In genomic region chr12:6383572-6384498, GRCh38 we compare ENCODE assay signal across 1 cellular context.
A peak's percentile ranks its signal among the peaks of the same experiment; 100 is the strongest.
TF ChIP-seq lines count a peak whose summit lies in the region.

Gene LTBR, plus strand, starts transcription at chr12:6384162. Its CDS starts 197 bp downstream, at chr12:6384359.

TF ChIP-seq in WTC11, 78 proteins besides CTCF, POLR2A, EP300 and RAD21 (continued from another document):
- TF ChIP-seq AR (CRISPR knock-in tag; IDR thresholded peaks at IDR 0.05) (no peak), FOXP4 (CRISPR knock-in tag; IDR thresholded peaks at IDR 0.05) (0 out of 2 replicates have a peak, but pooled peaks have one; percentile 35), JUN (CRISPR knock-in tag; IDR thresholded peaks at IDR 0.05) (peak; percentile 72; the same call in 1 of the 2 replicates), HMGXB4 (CRISPR knock-in tag; IDR thresholded peaks at IDR 0.05) (peak; percentile 87), MLX (CRISPR knock-in tag; IDR thresholded peaks at IDR 0.05) (0 out of 2 replicates have a peak, but pooled peaks have one; percentile 64), TCF7 (CRISPR knock-in tag; IDR thresholded peaks at IDR 0.05; ENCODE audit: low read depth) (0 out of 2 replicates have a peak, but pooled peaks have one; percentile 47), ATF1 (CRISPR knock-in tag; IDR thresholded peaks at IDR 0.05) (peak; percentile 49; the same call in 1 of the 2 replicates), CREB1 (CRISPR knock-in tag; IDR thresholded peaks at IDR 0.05) (peak; percentile 69; the same call in 1 of the 2 replicates), E2F1 (CRISPR knock-in tag; IDR thresholded peaks at IDR 0.05) (0 out of 2 replicates have a peak, but pooled peaks have one; percentile 72), E2F5 (CRISPR knock-in tag; IDR thresholded peaks at IDR 0.05) (peak; percentile 63; the same call in 1 of the 2 replicates), TP53 (CRISPR knock-in tag; IDR thresholded peaks at IDR 0.05) (0 out of 2 replicates have a peak, but pooled peaks have one; percentile 88), ZNF317 (CRISPR knock-in tag; IDR thresholded peaks at IDR 0.05; ENCODE audit: borderline replicate concordance, low read depth) (peak; percentile 65), NFATC4 (CRISPR knock-in tag; IDR thresholded peaks at IDR 0.05) (no peak)
